Comparison of ENCODE assay signal across 23 cellular contexts in genomic region chr22:27982630-27983180, GRCh38.
"Had no signal": no experiment of that assay in that cellular context is flagged by ENCODE, and none has a peak within 500 bp of the region (broad histone marks: within the 10 kb centered on the region; RNA-seq: fewer than 3 reads in every experiment).

No MANE protein-coding gene starts in this region.

- H3K9me3 Mint-ChIP-seq: mesothelial cell of epicardium; naive B cell; T-helper 2 cell treated with Interferon-gamma antibody and Interleukin-4, amounts not matched to agents 5 μg/mL and 100 μg/mL, for 36 hours had no signal

- H2AFZ ChIP-seq: hepatocyte had no signal

- H3K36me3 ChIP-seq: transverse colon had no signal

- FAIRE-seq: astrocyte, endometrium, frontal cortex had no signal

- DNase-seq: activated CD4-positive, alpha-beta T cell treated with anti-CD3 and anti-CD28 coated beads for 36 hours; activated CD4-positive, CD25-positive, alpha-beta regulatory T cell; activated CD8-positive, alpha-beta memory T cell treated with anti-CD3 and anti-CD28 coated beads for 24 hours; activated gamma-delta T cell treated with Interleukin-2 at 50 U/mL for 16 hours; activated naive CD4-positive, alpha-beta T cell treated with anti-CD3 and anti-CD28 coated beads, Interleukin-2, amount 50 U/mL, for 16 hours; amniotic stem cell; caudate nucleus; glutamatergic neuron; left ventricle myocardium inferior; naive B cell; occipital lobe; right cardiac atrium; stimulated activated CD4-positive, alpha-beta T cell treated with anti-CD3 and anti-CD28 coated beads, Interleukin-15, amount 100 ng/mL, for 24 hours; stimulated activated CD4-positive, alpha-beta T cell treated with anti-CD3 and anti-CD28 coated beads, Interleukin-2, amount 100 ng/mL, for 24 hours; stimulated activated naive CD4-positive, alpha-beta T cell; T-helper 1 cell; transverse colon had no signal

- H3K27ac Mint-ChIP-seq: activated CD4-positive, alpha-beta T cell treated with anti-CD3 and anti-CD28 coated beads for 36 hours; mesothelial cell of epicardium; T-helper 2 cell treated with Interferon-gamma antibody and Interleukin-4, amounts not matched to agents 5 μg/mL and 100 μg/mL, for 36 hours had no signal

- ATAC-seq: activated CD4-positive, alpha-beta T cell treated with anti-CD3 and anti-CD28 coated beads for 36 hours; right cardiac atrium had no signal

- H3K27me3 ChIP-seq: hepatocyte, transverse colon had no signal

- H3K27me3 Mint-ChIP-seq: activated CD4-positive, alpha-beta T cell treated with anti-CD3 and anti-CD28 coated beads for 36 hours; naive B cell had no signal

- H3K4me3 Mint-ChIP-seq: activated CD4-positive, alpha-beta T cell treated with anti-CD3 and anti-CD28 coated beads for 36 hours; mesothelial cell of epicardium; naive B cell; T-helper 2 cell treated with Interferon-gamma antibody and Interleukin-4, amounts not matched to agents 5 μg/mL and 100 μg/mL, for 36 hours had no signal

- H3K4me3 ChIP-seq: hepatocyte, left ventricle myocardium inferior, transverse colon had no signal

- H3K27ac ChIP-seq: hepatocyte, left ventricle myocardium inferior, transverse colon had no signal

- H3K9me3 ChIP-seq: left ventricle myocardium inferior, transverse colon had no signal

- H3K4me2 ChIP-seq: hepatocyte had no signal

- H3K79me2 ChIP-seq: hepatocyte had no signal
